8 cellular contexts compared by ENCODE assay signal in genomic region chr12:96578526-96579125, GRCh38.
DNase-seq lines count a peak whose midpoint lies in the region; ATAC-seq and TF ChIP-seq lines count a peak whose summit lies in the region.

No MANE protein-coding gene starts in this region.

- peak; percentile 67 for TF ChIP-seq CTCF in C4-2B (conservative IDR thresholded peaks at IDR 0.05)
- peak; percentile 69 for TF ChIP-seq CTCF in fibroblast of pulmonary artery (IDR thresholded peaks at IDR 0.05; ENCODE audit: low read length, missing control alignments)

- peak; percentile 40 to 90 (median 80) for DNase-seq in NCI-H1417 (lab: John Stamatoyannopoulos, UW)
- peak; percentile 77 for DNase-seq in fibroblast of pulmonary artery (ENCODE audit: low read depth)
- peak; percentile 87 for DNase-seq in pons (ENCODE audit: low spot score)
- no peak for DNase-seq in mucosa of gallbladder (ENCODE audit: low spot score)

- H3K4me3 ChIP-seq in fibroblast of pulmonary artery (replicated peaks; ENCODE audit: low read depth, low read length), result no peak overlapping the region

- no peak overlapping the region for H3K27ac ChIP-seq in C4-2B

- ATAC-seq in GM18519 (IDR thresholded peaks at IDR 0.05; ENCODE audit: low FRiP score, unreplicated experiment) (peak; percentile 94), HG02938 (IDR thresholded peaks at IDR 0.05; ENCODE audit: unreplicated experiment) (peak; percentile 96), SK-N-SH treated with all-trans-retinoic acid at 6 μM for 48 hours (peak; percentile 93)

TF ChIP-seq in SK-N-SH treated with all-trans-retinoic acid at 6 μM for 48 hours, 23 proteins besides CTCF, POLR2A, EP300 and RAD21:
- no peak for TF ChIP-seq CREB5 (CRISPR knock-in tag; IDR thresholded peaks at IDR 0.05; ENCODE audit: low read depth)
- TF ChIP-seq OSR1 (CRISPR knock-in tag; IDR thresholded peaks at IDR 0.05), result no peak
- no peak for TF ChIP-seq POU6F1 (CRISPR knock-in tag; IDR thresholded peaks at IDR 0.05; ENCODE audit: borderline replicate concordance, low read depth)
- no peak for TF ChIP-seq CSDC2 (CRISPR knock-in tag; IDR thresholded peaks at IDR 0.05)
- TF ChIP-seq ISL1 (CRISPR knock-in tag; IDR thresholded peaks at IDR 0.05), result no peak
- TF ChIP-seq SNAI2 (CRISPR knock-in tag; IDR thresholded peaks at IDR 0.05), result no peak
